8 cellular contexts compared by ENCODE assay signal in genomic region chr1:224433041-224433670, GRCh38. TPM values are rescaled to one million over a fixed set of nuclear protein-coding genes. Genes with fewer than 3 reads are reported as not detected.
A peak's percentile ranks its signal among the peaks of the same experiment; 100 is the strongest.
DNase-seq lines count a peak whose midpoint lies in the region; ATAC-seq and TF ChIP-seq lines count a peak whose summit lies in the region.

No MANE protein-coding gene starts in this region.

- intact Hi-C loops in activated T-helper 1 cell treated with anti-CD3 and anti-CD28 coated beads, Interleukin-12 subunit alpha, Interleukin-12 subunit beta, Interleukin-2, Interleukin-4 antibody, amounts not matched to agents 30 ng/mL and 10 ng/mL and 1 ng/mL, durations not matched to agents 14 hours and 24 hours and 36 hours (cut with micrococcal nuclease), result loop anchor here (1.0 to 10.0 kb wide), 8 partner anchors 51 to 1778 kb away; partner anchors contain the start of genes CAPN2 and LBR

- no peak for ATAC-seq in gastroesophageal sphincter
- no peak for ATAC-seq in GM21381 (IDR thresholded peaks at IDR 0.05; ENCODE audit: unreplicated experiment)
- no peak for ATAC-seq in GM19467 (IDR thresholded peaks at IDR 0.05; ENCODE audit: unreplicated experiment)

- TF ChIP-seq POLR2A in gastroesophageal sphincter (IDR thresholded peaks at IDR 0.05), result no peak

- H3K4me3 ChIP-seq in DOHH2 (ENCODE audit: low read length) (peak overlapping the region; percentile 87), MM.1S (ENCODE audit: low read length) (peak overlapping the region; percentile 84), gastroesophageal sphincter (peak overlapping the region; percentile 84 to 86), osteoblast (ENCODE audit: insufficient read depth, low read length) (peak overlapping the region; percentile 95)

- H3F3A ChIP-seq in DOHH2 (ENCODE audit: control insufficient read depth, insufficient read depth), result peaks cover 6% of the 10 kb centered on the region; the same call in 1 of the 2 replicates
- H3F3A ChIP-seq in MM.1S (ENCODE audit: insufficient read depth, low read length), result peaks cover 46% of the 10 kb centered on the region

- H2AFZ ChIP-seq in MM.1S (ENCODE audit: low read length) (no peak overlapping the region), osteoblast (ENCODE audit: low read length) (no peak overlapping the region)

- peaks cover 48% of the 10 kb centered on the region for H3K36me3 ChIP-seq in DOHH2 (ENCODE audit: control insufficient read depth, low read length)
- no peaks in the 10 kb centered on the region for H3K36me3 ChIP-seq in MM.1S (replicated peaks; ENCODE audit: insufficient read depth, low read length)
- H3K36me3 ChIP-seq in gastroesophageal sphincter, result peaks cover 0 to 11% of the 10 kb centered on the region in 2 donors
- H3K36me3 ChIP-seq in osteoblast (ENCODE audit: insufficient read depth, low read length), result peaks cover 15% of the 10 kb centered on the region

- H3K36me3 Mint-ChIP-seq in activated T-helper 1 cell treated with anti-CD3 and anti-CD28 coated beads, Interleukin-12 subunit alpha, Interleukin-12 subunit beta, Interleukin-2, Interleukin-4 antibody, amounts not matched to agents 30 ng/mL and 10 ng/mL and 1 ng/mL, durations not matched to agents 14 hours and 24 hours and 36 hours (ENCODE audit: low read depth), result peaks cover 25% of the 10 kb centered on the region

- H3K4me1 ChIP-seq in DOHH2 (ENCODE audit: control insufficient read depth, low read length) (peaks cover 49% of the 10 kb centered on the region), MM.1S (ENCODE audit: low read length) (peaks cover 25% of the 10 kb centered on the region), gastroesophageal sphincter (peaks cover 0 to 70% (median 18%) of the 10 kb centered on the region in 3 donors), osteoblast (ENCODE audit: insufficient read depth, low read length) (peaks cover 50% of the 10 kb centered on the region)

- 0% methylated on average over 10 to 18 of the region's 19 CpGs for WGBS in gastroesophageal sphincter (ENCODE audit: low coverage in 1 of 2), 2 donors

- DNase-seq in MM.1S, result peak; percentile 35
- peak; percentile 17 for DNase-seq in activated T-helper 1 cell treated with anti-CD3 and anti-CD28 coated beads, Interleukin-12 subunit alpha, Interleukin-12 subunit beta, Interleukin-2, Interleukin-4 antibody, amounts not matched to agents 30 ng/mL and 10 ng/mL and 1 ng/mL, durations not matched to agents 14 hours and 24 hours and 36 hours (ENCODE audit: low spot score)
- peak; percentile 69 for DNase-seq in osteoblast (ENCODE audit: insufficient read length, low spot score, missing footprints)
- no peak for DNase-seq in NCI-H1092 treated with DMSO at 0.1 percent for 48 hours (lab: John Stamatoyannopoulos, UW)

- H3K79me2 ChIP-seq in DOHH2 (ENCODE audit: control insufficient read depth, low read length) (peaks cover 89% of the 10 kb centered on the region), MM.1S (ENCODE audit: low read length) (peaks cover 90% of the 10 kb centered on the region), osteoblast (ENCODE audit: insufficient read depth, low read length) (peaks cover 72% of the 10 kb centered on the region)

- H3K27me3 Mint-ChIP-seq in activated T-helper 1 cell treated with anti-CD3 and anti-CD28 coated beads, Interleukin-12 subunit alpha, Interleukin-12 subunit beta, Interleukin-2, Interleukin-4 antibody, amounts not matched to agents 30 ng/mL and 10 ng/mL and 1 ng/mL, durations not matched to agents 14 hours and 24 hours and 36 hours (ENCODE audit: insufficient read depth), result no peaks in the 10 kb centered on the region

- H3K9me2 ChIP-seq in DOHH2 (replicated peaks; ENCODE audit: control insufficient read depth, low read length) (no peaks in the 10 kb centered on the region), MM.1S (replicated peaks; ENCODE audit: insufficient read depth, low read length) (no peaks in the 10 kb centered on the region)

- H3K9ac ChIP-seq in MM.1S (ENCODE audit: low read length), result peak overlapping the region; percentile 79

- peak overlapping the region; percentile 85 for H3K4me3 Mint-ChIP-seq in activated T-helper 1 cell treated with anti-CD3 and anti-CD28 coated beads, Interleukin-12 subunit alpha, Interleukin-12 subunit beta, Interleukin-2, Interleukin-4 antibody, amounts not matched to agents 30 ng/mL and 10 ng/mL and 1 ng/mL, durations not matched to agents 14 hours and 24 hours and 36 hours

- H4K20me1 ChIP-seq in DOHH2 (ENCODE audit: control insufficient read depth, insufficient read depth, low read depth, low read length) (peaks cover 19% of the 10 kb centered on the region; the same call in 1 of the 2 replicates), MM.1S (ENCODE audit: insufficient read depth, low read length) (no peaks in the 10 kb centered on the region), osteoblast (ENCODE audit: insufficient read depth, low read length) (peaks cover 35% of the 10 kb centered on the region)

- no peak for TF ChIP-seq CTCF in DOHH2 (IDR thresholded peaks at IDR 0.05; ENCODE audit: low read depth, low read length, poor library complexity, severe bottlenecking)
- no peak for TF ChIP-seq CTCF in MM.1S (IDR thresholded peaks at IDR 0.05; ENCODE audit: low read length)
- TF ChIP-seq CTCF in gastroesophageal sphincter (IDR thresholded peaks at IDR 0.05), result no peak
- TF ChIP-seq CTCF in osteoblast (IDR thresholded peaks at IDR 0.05; ENCODE audit: extremely low read depth, low read depth, low read length), result no peak

- no peaks in the 10 kb centered on the region for H3K27me3 ChIP-seq in DOHH2 (ENCODE audit: control insufficient read depth, low read length)
- H3K27me3 ChIP-seq in MM.1S (replicated peaks; ENCODE audit: insufficient read depth, low read length), result no peaks in the 10 kb centered on the region
- H3K27me3 ChIP-seq in gastroesophageal sphincter, result no peaks in the 10 kb centered on the region
- no peaks in the 10 kb centered on the region for H3K27me3 ChIP-seq in osteoblast (ENCODE audit: insufficient read depth, low read length)

- TF ChIP-seq EP300 in gastroesophageal sphincter (IDR thresholded peaks at IDR 0.05), result no peak

- H3K4me1 Mint-ChIP-seq in activated T-helper 1 cell treated with anti-CD3 and anti-CD28 coated beads, Interleukin-12 subunit alpha, Interleukin-12 subunit beta, Interleukin-2, Interleukin-4 antibody, amounts not matched to agents 30 ng/mL and 10 ng/mL and 1 ng/mL, durations not matched to agents 14 hours and 24 hours and 36 hours (ENCODE audit: low read depth), result peaks cover 57% of the 10 kb centered on the region

- H3K27ac Mint-ChIP-seq in activated T-helper 1 cell treated with anti-CD3 and anti-CD28 coated beads, Interleukin-12 subunit alpha, Interleukin-12 subunit beta, Interleukin-2, Interleukin-4 antibody, amounts not matched to agents 30 ng/mL and 10 ng/mL and 1 ng/mL, durations not matched to agents 14 hours and 24 hours and 36 hours, result peak overlapping the region; percentile 89

- peak overlapping the region; percentile 96 for H3K4me2 ChIP-seq in DOHH2 (ENCODE audit: low read length)
- H3K4me2 ChIP-seq in MM.1S (ENCODE audit: low read depth, low read length), result peak overlapping the region; percentile 78
- peak overlapping the region; percentile 98 for H3K4me2 ChIP-seq in osteoblast (ENCODE audit: insufficient read depth, low read length)

- H3K27ac ChIP-seq in DOHH2 (ENCODE audit: low read depth, low read length) (peak overlapping the region; percentile 9; the same call in 1 of the 2 replicates), MM.1S (ENCODE audit: low read length) (peak overlapping the region; percentile 67), gastroesophageal sphincter (peak overlapping the region; percentile 95 to 99 (median 97)), osteoblast (ENCODE audit: low read depth, low read length) (peak overlapping the region; percentile 67)

- H3K9me3 ChIP-seq in DOHH2 (ENCODE audit: control insufficient read depth, insufficient read depth, low read length), result no peaks in the 10 kb centered on the region
- H3K9me3 ChIP-seq in MM.1S (replicated peaks; ENCODE audit: insufficient read depth, low read length), result no peaks in the 10 kb centered on the region
- H3K9me3 ChIP-seq in gastroesophageal sphincter, result no peaks in the 10 kb centered on the region
- no peaks in the 10 kb centered on the region for H3K9me3 ChIP-seq in osteoblast (ENCODE audit: low read depth, low read length)

- H3K9me3 Mint-ChIP-seq in activated T-helper 1 cell treated with anti-CD3 and anti-CD28 coated beads, Interleukin-12 subunit alpha, Interleukin-12 subunit beta, Interleukin-2, Interleukin-4 antibody, amounts not matched to agents 30 ng/mL and 10 ng/mL and 1 ng/mL, durations not matched to agents 14 hours and 24 hours and 36 hours, result no peaks in the 10 kb centered on the region

RNA-seq across cellular contexts. Expression of gene WDR26, which starts 1.4 kb away (rescaled TPM):
- 91.6 and 95.8 TPM in 2 replicates for total RNA-seq in activated T-helper 1 cell treated with anti-CD3 and anti-CD28 coated beads, Interleukin-12 subunit alpha, Interleukin-12 subunit beta, Interleukin-2, Interleukin-4 antibody, amounts not matched to agents 30 ng/mL and 10 ng/mL and 1 ng/mL, durations not matched to agents 14 hours and 24 hours and 36 hours
- 10 to 100 TPM; 63.9 to 94.5 (median 77.7) TPM for total RNA-seq in gastroesophageal sphincter
- total RNA-seq in osteoblast, result 78.9 and 80.2 TPM in 2 replicates

Comparison
In these comparisons a context has a peak if more than half of its experiments do, and no peak if none do; other contexts are left out.
1. H3K27ac ChIP-seq: peak in every context shown above with its lines; median percentile 97 in gastroesophageal sphincter; 67 in MM.1S; 67 in osteoblast; 9 in DOHH2.